ENCODE assay signal across 1 cellular context in genomic region chr6:50093116-50093937, GRCh38.
TF ChIP-seq lines count a peak whose summit lies in the region.

No MANE protein-coding gene starts in this region.

TF ChIP-seq in HepG2, 621 proteins besides CTCF, POLR2A, EP300 and RAD21 (continued from another document and continues in another):
- TF ChIP-seq HBP1 (CRISPR knock-in tag; IDR thresholded peaks at IDR 0.05; ENCODE audit: low read depth) (no peak), MEIS2 (CRISPR knock-in tag; IDR thresholded peaks at IDR 0.05) (peak; percentile 100), ARID2 (CRISPR knock-in tag; IDR thresholded peaks at IDR 0.05; ENCODE audit: borderline replicate concordance) (0 out of 2 replicates have a peak, but pooled peaks have one; percentile 10), ZNF12 (CRISPR knock-in tag; IDR thresholded peaks at IDR 0.05) (no peak), MEIS1 (CRISPR knock-in tag; IDR thresholded peaks at IDR 0.05; ENCODE audit: borderline replicate concordance) (peak; percentile 99; the same call in 1 of the 2 replicates), POLR2AphosphoS5 (IDR thresholded peaks at IDR 0.05; ENCODE audit: low read depth, low read length) (no peak; the same call in 1 of the 2 replicates), SKIL (CRISPR knock-in tag; IDR thresholded peaks at IDR 0.05; ENCODE audit: borderline replicate concordance) (peak; percentile 58; the same call in 1 of the 2 replicates), ELF4 (CRISPR knock-in tag; IDR thresholded peaks at IDR 0.05; ENCODE audit: borderline replicate concordance) (peak; percentile 52; the same call in 1 of the 2 replicates), ELF3 (CRISPR knock-in tag; IDR thresholded peaks at IDR 0.05) (peak; percentile 70), HNF4G (IDR thresholded peaks at IDR 0.05; ENCODE audit: borderline replicate concordance, low read depth, low read length) (no peak), HNF4G (CRISPR knock-in tag; IDR thresholded peaks at IDR 0.05; ENCODE audit: borderline replicate concordance, low read depth) (peak; percentile 52; the same call in 1 of the 2 replicates), HOXA5 (CRISPR knock-in tag; IDR thresholded peaks at IDR 0.05) (0 out of 2 replicates have a peak, but pooled peaks have one; percentile 49), TCF7L2 (IDR thresholded peaks at IDR 0.05; ENCODE audit: low read depth, low read length) (no peak), FOXK1 (CRISPR knock-in tag; IDR thresholded peaks at IDR 0.05; ENCODE audit: borderline replicate concordance, low read depth) (peak; percentile 98), ZNF580 (CRISPR knock-in tag; IDR thresholded peaks at IDR 0.05; ENCODE audit: borderline replicate concordance, low read depth) (peak; percentile 62; the same call in 1 of the 2 replicates), ZMYM2 (CRISPR knock-in tag; IDR thresholded peaks at IDR 0.05) (no peak), HMGA1 (CRISPR knock-in tag; conservative IDR thresholded peaks at IDR 0.05) (no peak), SRSF9 (IDR thresholded peaks at IDR 0.05; ENCODE audit: borderline replicate concordance, insufficient read depth, low read depth, low read length, poor library complexity, severe bottlenecking) (no peak), KMT2B (CRISPR knock-in tag; IDR thresholded peaks at IDR 0.05) (peak; percentile 50; the same call in 1 of the 2 replicates), ATF4 (CRISPR knock-in tag; IDR thresholded peaks at IDR 0.05) (peak in 1 of 2 experiments; percentile 55; a peak in 2 of 4 replicates), ARID5B (CRISPR knock-in tag; IDR thresholded peaks at IDR 0.05) (peak; percentile 99), ZEB1 (IDR thresholded peaks at IDR 0.05; ENCODE audit: insufficient replicate concordance, low read depth) (peak; percentile 30), ZNF383 (CRISPR knock-in tag; IDR thresholded peaks at IDR 0.05; ENCODE audit: borderline replicate concordance) (0 out of 2 replicates have a peak, but pooled peaks have one; percentile 63), ZNF605 (CRISPR knock-in tag; IDR thresholded peaks at IDR 0.05) (no peak), ZNF546 (CRISPR knock-in tag; conservative IDR thresholded peaks at IDR 0.05) (no peak), ELK4 (CRISPR knock-in tag; IDR thresholded peaks at IDR 0.05; ENCODE audit: borderline replicate concordance) (no peak), EED (CRISPR knock-in tag; IDR thresholded peaks at IDR 0.05) (no peak), MTF2 (CRISPR knock-in tag; IDR thresholded peaks at IDR 0.05; ENCODE audit: borderline replicate concordance) (0 out of 2 replicates have a peak, but pooled peaks have one; percentile 55), ESRRA (CRISPR knock-in tag; IDR thresholded peaks at IDR 0.05; ENCODE audit: low read depth) (peak; percentile 72; the same call in 1 of the 2 replicates), CREB3 (CRISPR knock-in tag; IDR thresholded peaks at IDR 0.05) (0 out of 2 replicates have a peak, but pooled peaks have one; percentile 52), PRDM15 (CRISPR knock-in tag; IDR thresholded peaks at IDR 0.05) (0 out of 2 replicates have a peak, but pooled peaks have one; percentile 15), TMF1 (CRISPR knock-in tag; IDR thresholded peaks at IDR 0.05; ENCODE audit: low read depth) (no peak), MXD3 (CRISPR knock-in tag; IDR thresholded peaks at IDR 0.05) (no peak), NR2C2 (CRISPR knock-in tag; IDR thresholded peaks at IDR 0.05; ENCODE audit: borderline replicate concordance) (peak; percentile 45; the same call in 1 of the 2 replicates), MBD4 (IDR thresholded peaks at IDR 0.05; ENCODE audit: borderline replicate concordance, low read length) (no peak; the same call in 1 of the 2 replicates), SRSF4 (IDR thresholded peaks at IDR 0.05; ENCODE audit: low read depth, low read length, poor library complexity, severe bottlenecking) (no peak), CEBPB (IDR thresholded peaks at IDR 0.05; ENCODE audit: borderline replicate concordance, low read depth, low read length) (peak; percentile 97), ZNF441 (CRISPR knock-in tag; IDR thresholded peaks at IDR 0.05; ENCODE audit: borderline replicate concordance) (0 out of 2 replicates have a peak, but pooled peaks have one; percentile 29), SOX5 (CRISPR knock-in tag; IDR thresholded peaks at IDR 0.05; ENCODE audit: borderline replicate concordance) (peak; percentile 96), FOXA3 (CRISPR knock-in tag; IDR thresholded peaks at IDR 0.05) (peak; percentile 99), TBX3 (IDR thresholded peaks at IDR 0.05; ENCODE audit: borderline replicate concordance) (peak; percentile 83), MIXL1 (CRISPR knock-in tag; IDR thresholded peaks at IDR 0.05) (peak; percentile 83), ATF7-NPFF (CRISPR knock-in tag; IDR thresholded peaks at IDR 0.05; ENCODE audit: low read depth) (no peak), NCOR1 (IDR thresholded peaks at IDR 0.05; ENCODE audit: borderline replicate concordance, low read length) (peak; percentile 72), ZNF790 (CRISPR knock-in tag; IDR thresholded peaks at IDR 0.05; ENCODE audit: borderline replicate concordance) (no peak), ZNF883 (CRISPR knock-in tag; IDR thresholded peaks at IDR 0.05; ENCODE audit: not compliant biosample characterization) (no peak), ZNF180 (CRISPR knock-in tag; IDR thresholded peaks at IDR 0.05; ENCODE audit: borderline replicate concordance, low read depth) (no peak), ZNF414 (CRISPR knock-in tag; IDR thresholded peaks at IDR 0.05) (0 out of 2 replicates have a peak, but pooled peaks have one; percentile 42), ARNTL (CRISPR knock-in tag; IDR thresholded peaks at IDR 0.05) (peak; percentile 77; the same call in 1 of the 2 replicates), MAFF (IDR thresholded peaks at IDR 0.05; ENCODE audit: low read depth, low read length) (peak; percentile 43)
